Comparison of ENCODE assay signal across 8 cellular contexts in the genomic region with DNA sequence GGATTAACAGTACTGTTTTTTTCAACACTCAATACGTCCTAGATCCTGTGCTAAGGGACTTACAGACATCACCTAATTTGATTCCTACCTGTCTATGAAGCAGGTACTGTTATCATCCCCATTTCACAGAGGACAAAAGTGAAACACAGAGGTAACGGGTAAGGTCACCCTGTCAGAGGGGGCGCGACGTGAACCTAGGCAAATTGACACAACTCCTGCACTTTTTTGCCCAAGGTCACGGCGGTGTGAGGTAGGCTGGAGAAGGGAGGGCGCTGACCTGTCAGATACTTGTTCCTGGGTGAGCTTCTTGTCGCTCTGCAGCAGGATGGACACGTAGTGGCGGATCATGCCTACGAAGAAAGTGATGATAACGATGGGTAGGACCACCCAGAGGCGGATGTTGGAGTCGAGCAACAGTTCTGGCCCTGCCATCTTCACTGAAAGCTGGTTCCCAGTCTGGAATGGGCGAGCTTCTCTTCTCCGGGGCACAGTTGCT. TPM values are rescaled to one million over a fixed set of nuclear protein-coding genes. Genes with fewer than 3 reads are reported as not detected.
DNase-seq lines count a peak whose midpoint lies in the region; ATAC-seq, FAIRE-seq and TF ChIP-seq lines count a peak whose summit lies in the region.

No MANE protein-coding gene starts in this region.

- H3K9me3 ChIP-seq in Loucy (ENCODE audit: insufficient read depth, low read depth, low read length) (no peaks in the 10 kb centered on the region), endocrine pancreas (ENCODE audit: control insufficient read depth, low read length) (no peaks in the 10 kb centered on the region)

- peak overlapping the region; percentile 79 for H3K4me2 ChIP-seq in Loucy (ENCODE audit: low read depth, low read length, poor library complexity, severe bottlenecking)

- H3K9me2 ChIP-seq in Loucy (replicated peaks; ENCODE audit: low read depth, low read length): no peaks in the 10 kb centered on the region

- no peaks in the 10 kb centered on the region for H3K9me3 Mint-ChIP-seq in nephron progenitor cell

- H3K9ac ChIP-seq in Loucy (ENCODE audit: low read depth, low read length, poor library complexity, severe bottlenecking) (peak overlapping the region; percentile 90), endocrine pancreas (ENCODE audit: control insufficient read depth, insufficient read depth, low read length) (peak overlapping the region; percentile 36)

- peaks cover 3% of the 10 kb centered on the region for H3K36me3 Mint-ChIP-seq in nephron progenitor cell (ENCODE audit: low read depth)

- H3K36me3 ChIP-seq in Loucy (ENCODE audit: insufficient read depth, low read length) (no peaks in the 10 kb centered on the region), endocrine pancreas (ENCODE audit: control insufficient read depth, insufficient read depth, low read length) (no peaks in the 10 kb centered on the region)

- H3K79me2 ChIP-seq in Loucy (ENCODE audit: insufficient read depth, low read length): peaks cover 53% of the 10 kb centered on the region

- peak; percentile 28 for ATAC-seq in GM21737 (IDR thresholded peaks at IDR 0.05; ENCODE audit: unreplicated experiment)

- no peaks in the 10 kb centered on the region for H3F3A ChIP-seq in Loucy (ENCODE audit: low read depth)

- peaks cover 24% of the 10 kb centered on the region for H3K4me1 Mint-ChIP-seq in nephron progenitor cell

- H2AFZ ChIP-seq in Loucy (ENCODE audit: low read length): peak overlapping the region; percentile 83

- DNase-seq in G401 (ENCODE audit: low spot score) (peak; percentile 4), nephron progenitor cell (no peak), D721Med (ENCODE audit: insufficient read length, low spot score) (no peak), SIG-M5 (lab: John Stamatoyannopoulos, UW) (no peak), NCI-H774 (lab: John Stamatoyannopoulos, UW) (no peak)

- H3K27me3 ChIP-seq in Loucy (ENCODE audit: insufficient read depth, low read length, poor library complexity, severe bottlenecking) (no peaks in the 10 kb centered on the region), endocrine pancreas (ENCODE audit: control insufficient read depth, insufficient read depth, low read length) (no peaks in the 10 kb centered on the region)

- H3K4me1 ChIP-seq in Loucy (ENCODE audit: insufficient read depth, low read length, poor library complexity, severe bottlenecking) (peaks cover 22% of the 10 kb centered on the region), endocrine pancreas (ENCODE audit: control insufficient read depth, insufficient read depth, low read length) (peaks cover 8% of the 10 kb centered on the region)

- peaks cover 12% of the 10 kb centered on the region for H4K20me1 ChIP-seq in Loucy (ENCODE audit: insufficient read depth, low read length, poor library complexity, severe bottlenecking)

- H3K27ac Mint-ChIP-seq in nephron progenitor cell: peak overlapping the region; percentile 98

- peak overlapping the region; percentile 98 for H3K4me3 Mint-ChIP-seq in nephron progenitor cell

- H3K27me3 Mint-ChIP-seq in nephron progenitor cell (ENCODE audit: low read depth, poor library complexity): no peaks in the 10 kb centered on the region

- no peak for FAIRE-seq in D721Med (lab: Jason Lieb, UNC)

- in situ Hi-C loops in G401 (cut with HindIII; ENCODE audit: low sequenced_read_pairs): no loop called here

- peak overlapping the region; percentile 96 for H3K4me3 ChIP-seq in Loucy (ENCODE audit: low read length, poor library complexity, severe bottlenecking)
- peak overlapping the region; percentile 87 for H3K4me3 ChIP-seq in endocrine pancreas (ENCODE audit: control insufficient read depth, insufficient read depth, low read length)

- no peak for TF ChIP-seq CTCF in Loucy (conservative IDR thresholded peaks at IDR 0.05; ENCODE audit: low read length)
- no peak for TF ChIP-seq CTCF in nephron progenitor cell (IDR thresholded peaks at IDR 0.05)
- no peak for TF ChIP-seq CTCF in D721Med (IDR thresholded peaks at IDR 0.05; ENCODE audit: insufficient read depth, missing control alignments)

RNA-seq across cellular contexts. Expression of gene EMC3, which starts 0.4 kb away (rescaled TPM):
- 30.3 and 63.2 TPM in 2 replicates for total RNA-seq in G401 (2014; rRNA removed; shearing (Covaris generic))

RNA-seq across cellular contexts. Expression of gene PRRT3, which starts 34.1 kb away (rescaled TPM):
- 8.6 and 11.5 TPM in 2 replicates for total RNA-seq in G401 (2014; rRNA removed; shearing (Covaris generic))

RNA-seq across cellular contexts. Expression of gene FANCD2, which starts 40.0 kb away (rescaled TPM):
- 17.8 and 43.1 TPM in 2 replicates for total RNA-seq in G401 (2014; rRNA removed; shearing (Covaris generic))

RNA-seq across cellular contexts. Expression of gene CRELD1, which starts 52.6 kb away (rescaled TPM):
- total RNA-seq in G401 (2014; rRNA removed; shearing (Covaris generic)): 13.3 and 30.0 TPM in 2 replicates
